Comparison of ENCODE assay signal across 1 cellular context in the genomic region with DNA sequence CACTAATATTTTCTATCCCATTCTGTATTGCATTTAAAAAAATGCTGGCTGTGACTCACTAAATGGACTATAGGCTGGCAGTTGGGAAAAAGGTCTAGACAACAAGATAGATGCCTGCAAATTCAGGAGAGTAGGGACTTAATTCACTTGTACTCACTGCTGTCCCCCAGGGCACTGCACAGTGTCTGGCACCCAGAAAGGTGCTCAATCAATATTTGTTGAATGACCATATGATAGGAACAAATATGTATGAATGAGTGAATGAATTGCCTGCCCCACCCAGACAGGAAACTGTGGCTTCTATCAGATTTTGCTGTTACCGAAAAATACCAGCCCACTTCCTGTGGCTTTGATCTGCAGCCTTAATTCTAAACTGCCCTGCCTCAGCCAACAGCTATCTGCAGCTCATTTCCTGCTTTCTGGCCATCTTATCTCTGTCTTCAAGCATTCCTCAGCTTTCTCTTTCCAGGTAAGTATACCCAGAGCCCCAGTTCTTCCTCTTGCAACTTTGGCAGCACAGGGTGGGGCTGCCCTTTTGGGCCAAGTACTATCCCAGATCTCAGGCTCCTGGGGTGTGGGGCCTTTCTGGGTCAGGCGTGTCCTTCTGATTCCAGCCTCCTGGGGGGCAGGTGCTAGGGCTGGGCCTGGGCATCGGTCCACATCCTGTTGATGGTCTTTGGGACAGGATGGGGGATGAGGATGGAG.
TF ChIP-seq lines count a peak whose summit lies in the region.

No MANE protein-coding gene starts in this region.

TF ChIP-seq in HepG2, 621 proteins besides CTCF, POLR2A, EP300 and RAD21 (continues in another document):
- TF ChIP-seq, protein P1, sequence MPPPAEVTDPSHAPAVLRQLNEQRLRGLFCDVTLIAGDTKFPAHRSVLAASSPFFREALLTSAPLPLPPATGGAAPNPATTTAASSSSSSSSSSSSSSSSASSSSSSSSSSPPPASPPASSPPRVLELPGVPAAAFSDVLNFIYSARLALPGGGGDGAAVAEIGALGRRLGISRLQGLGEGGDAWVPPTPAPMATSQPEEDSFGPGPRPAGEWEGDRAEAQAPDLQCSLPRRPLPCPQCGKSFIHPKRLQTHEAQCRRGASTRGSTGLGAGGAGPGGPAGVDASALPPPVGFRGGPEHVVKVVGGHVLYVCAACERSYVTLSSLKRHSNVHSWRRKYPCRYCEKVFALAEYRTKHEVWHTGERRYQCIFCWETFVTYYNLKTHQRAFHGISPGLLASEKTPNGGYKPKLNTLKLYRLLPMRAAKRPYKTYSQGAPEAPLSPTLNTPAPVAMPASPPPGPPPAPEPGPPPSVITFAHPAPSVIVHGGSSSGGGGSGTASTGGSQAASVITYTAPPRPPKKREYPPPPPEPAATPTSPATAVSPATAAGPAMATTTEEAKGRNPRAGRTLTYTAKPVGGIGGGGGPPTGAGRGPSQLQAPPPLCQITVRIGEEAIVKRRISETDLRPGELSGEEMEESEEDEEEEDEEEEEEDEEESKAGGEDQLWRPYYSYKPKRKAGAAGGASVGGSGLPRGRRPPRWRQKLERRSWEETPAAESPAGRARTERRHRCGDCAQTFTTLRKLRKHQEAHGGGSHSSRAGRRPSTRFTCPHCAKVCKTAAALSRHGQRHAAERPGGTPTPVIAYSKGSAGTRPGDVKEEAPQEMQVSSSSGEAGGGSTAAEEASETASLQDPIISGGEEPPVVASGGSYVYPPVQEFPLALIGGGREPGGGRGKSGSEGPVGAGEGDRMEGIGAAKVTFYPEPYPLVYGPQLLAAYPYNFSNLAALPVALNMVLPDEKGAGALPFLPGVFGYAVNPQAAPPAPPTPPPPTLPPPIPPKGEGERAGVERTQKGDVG (CRISPR knock-in tag; IDR thresholded peaks at IDR 0.05; ENCODE audit: borderline replicate concordance): no peak
- TF ChIP-seq RARA (CRISPR knock-in tag; IDR thresholded peaks at IDR 0.05): peak; percentile 65; the same call in 1 of the 2 replicates
- no peak for TF ChIP-seq ZNF263 (CRISPR knock-in tag; IDR thresholded peaks at IDR 0.05)
- TF ChIP-seq RXRB (CRISPR knock-in tag; IDR thresholded peaks at IDR 0.05; ENCODE audit: borderline replicate concordance): peak; percentile 57; the same call in 1 of the 2 replicates
- peak; percentile 56 for TF ChIP-seq CREM (IDR thresholded peaks at IDR 0.05)
- no peak for TF ChIP-seq CREM (CRISPR knock-in tag; IDR thresholded peaks at IDR 0.05)
- peak; percentile 44 for TF ChIP-seq FOSL2 (CRISPR knock-in tag; IDR thresholded peaks at IDR 0.05)
- TF ChIP-seq MED8 (CRISPR knock-in tag; IDR thresholded peaks at IDR 0.05; ENCODE audit: insufficient replicate concordance): peak; percentile 38
- TF ChIP-seq, protein P2, sequence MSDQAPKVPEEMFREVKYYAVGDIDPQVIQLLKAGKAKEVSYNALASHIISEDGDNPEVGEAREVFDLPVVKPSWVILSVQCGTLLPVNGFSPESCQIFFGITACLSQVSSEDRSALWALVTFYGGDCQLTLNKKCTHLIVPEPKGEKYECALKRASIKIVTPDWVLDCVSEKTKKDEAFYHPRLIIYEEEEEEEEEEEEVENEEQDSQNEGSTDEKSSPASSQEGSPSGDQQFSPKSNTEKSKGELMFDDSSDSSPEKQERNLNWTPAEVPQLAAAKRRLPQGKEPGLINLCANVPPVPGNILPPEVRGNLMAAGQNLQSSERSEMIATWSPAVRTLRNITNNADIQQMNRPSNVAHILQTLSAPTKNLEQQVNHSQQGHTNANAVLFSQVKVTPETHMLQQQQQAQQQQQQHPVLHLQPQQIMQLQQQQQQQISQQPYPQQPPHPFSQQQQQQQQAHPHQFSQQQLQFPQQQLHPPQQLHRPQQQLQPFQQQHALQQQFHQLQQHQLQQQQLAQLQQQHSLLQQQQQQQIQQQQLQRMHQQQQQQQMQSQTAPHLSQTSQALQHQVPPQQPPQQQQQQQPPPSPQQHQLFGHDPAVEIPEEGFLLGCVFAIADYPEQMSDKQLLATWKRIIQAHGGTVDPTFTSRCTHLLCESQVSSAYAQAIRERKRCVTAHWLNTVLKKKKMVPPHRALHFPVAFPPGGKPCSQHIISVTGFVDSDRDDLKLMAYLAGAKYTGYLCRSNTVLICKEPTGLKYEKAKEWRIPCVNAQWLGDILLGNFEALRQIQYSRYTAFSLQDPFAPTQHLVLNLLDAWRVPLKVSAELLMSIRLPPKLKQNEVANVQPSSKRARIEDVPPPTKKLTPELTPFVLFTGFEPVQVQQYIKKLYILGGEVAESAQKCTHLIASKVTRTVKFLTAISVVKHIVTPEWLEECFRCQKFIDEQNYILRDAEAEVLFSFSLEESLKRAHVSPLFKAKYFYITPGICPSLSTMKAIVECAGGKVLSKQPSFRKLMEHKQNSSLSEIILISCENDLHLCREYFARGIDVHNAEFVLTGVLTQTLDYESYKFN (CRISPR knock-in tag; conservative IDR thresholded peaks at IDR 0.05): peak; percentile 43; the same call in 1 of the 2 replicates
- TF ChIP-seq, protein P3, sequence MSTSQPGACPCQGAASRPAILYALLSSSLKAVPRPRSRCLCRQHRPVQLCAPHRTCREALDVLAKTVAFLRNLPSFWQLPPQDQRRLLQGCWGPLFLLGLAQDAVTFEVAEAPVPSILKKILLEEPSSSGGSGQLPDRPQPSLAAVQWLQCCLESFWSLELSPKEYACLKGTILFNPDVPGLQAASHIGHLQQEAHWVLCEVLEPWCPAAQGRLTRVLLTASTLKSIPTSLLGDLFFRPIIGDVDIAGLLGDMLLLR (CRISPR knock-in tag; IDR thresholded peaks at IDR 0.05): no peak
- TF ChIP-seq HNRNPL (IDR thresholded peaks at IDR 0.05; ENCODE audit: low read depth, low read length): no peak
- peak; percentile 74; the same call in 1 of the 2 replicates for TF ChIP-seq GATA4 (IDR thresholded peaks at IDR 0.05; ENCODE audit: borderline replicate concordance, low read depth)
- no peak for TF ChIP-seq SRSF4 (IDR thresholded peaks at IDR 0.05; ENCODE audit: low read depth, low read length, poor library complexity, severe bottlenecking)
- TF ChIP-seq, protein P4, sequence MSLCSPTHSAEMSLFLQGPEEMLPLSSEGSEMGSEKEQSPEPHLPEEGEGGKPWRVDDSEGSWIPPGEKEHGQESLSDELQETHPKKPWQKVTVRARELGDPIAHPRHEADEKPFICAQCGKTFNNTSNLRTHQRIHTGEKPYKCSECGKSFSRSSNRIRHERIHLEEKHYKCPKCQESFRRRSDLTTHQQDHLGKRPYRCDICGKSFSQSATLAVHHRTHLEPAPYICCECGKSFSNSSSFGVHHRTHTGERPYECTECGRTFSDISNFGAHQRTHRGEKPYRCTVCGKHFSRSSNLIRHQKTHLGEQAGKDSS (CRISPR knock-in tag; IDR thresholded peaks at IDR 0.05; ENCODE audit: borderline replicate concordance, low read depth): 0 out of 2 replicates have a peak, but pooled peaks have one; percentile 34
- TF ChIP-seq, protein P5, sequence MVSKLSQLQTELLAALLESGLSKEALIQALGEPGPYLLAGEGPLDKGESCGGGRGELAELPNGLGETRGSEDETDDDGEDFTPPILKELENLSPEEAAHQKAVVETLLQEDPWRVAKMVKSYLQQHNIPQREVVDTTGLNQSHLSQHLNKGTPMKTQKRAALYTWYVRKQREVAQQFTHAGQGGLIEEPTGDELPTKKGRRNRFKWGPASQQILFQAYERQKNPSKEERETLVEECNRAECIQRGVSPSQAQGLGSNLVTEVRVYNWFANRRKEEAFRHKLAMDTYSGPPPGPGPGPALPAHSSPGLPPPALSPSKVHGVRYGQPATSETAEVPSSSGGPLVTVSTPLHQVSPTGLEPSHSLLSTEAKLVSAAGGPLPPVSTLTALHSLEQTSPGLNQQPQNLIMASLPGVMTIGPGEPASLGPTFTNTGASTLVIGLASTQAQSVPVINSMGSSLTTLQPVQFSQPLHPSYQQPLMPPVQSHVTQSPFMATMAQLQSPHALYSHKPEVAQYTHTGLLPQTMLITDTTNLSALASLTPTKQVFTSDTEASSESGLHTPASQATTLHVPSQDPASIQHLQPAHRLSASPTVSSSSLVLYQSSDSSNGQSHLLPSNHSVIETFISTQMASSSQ (IDR thresholded peaks at IDR 0.05; ENCODE audit: low read depth): no peak
- TF ChIP-seq, protein P5 (CRISPR knock-in tag; IDR thresholded peaks at IDR 0.05; ENCODE audit: borderline replicate concordance): peak; percentile 28; the same call in 1 of the 2 replicates
- no peak for TF ChIP-seq EED (CRISPR knock-in tag; IDR thresholded peaks at IDR 0.05)
- TF ChIP-seq HHEX (CRISPR knock-in tag; IDR thresholded peaks at IDR 0.05): no peak
- peak; percentile 24; the same call in 1 of the 2 replicates for TF ChIP-seq ZNF772 (CRISPR knock-in tag; IDR thresholded peaks at IDR 0.05)
- TF ChIP-seq MED1 (CRISPR knock-in tag; IDR thresholded peaks at IDR 0.05): peak; percentile 61
- peak; percentile 98 for TF ChIP-seq ETV5 (CRISPR knock-in tag; IDR thresholded peaks at IDR 0.05; ENCODE audit: borderline replicate concordance)
- no peak for TF ChIP-seq HOXA9 (CRISPR knock-in tag; IDR thresholded peaks at IDR 0.05; ENCODE audit: borderline replicate concordance)
- peak; percentile 78 for TF ChIP-seq ZNF792 (CRISPR knock-in tag; IDR thresholded peaks at IDR 0.05)
- TF ChIP-seq SOX5 (CRISPR knock-in tag; IDR thresholded peaks at IDR 0.05; ENCODE audit: borderline replicate concordance): peak; percentile 61; the same call in 1 of the 2 replicates
- peak; percentile 14; the same call in 1 of the 2 replicates for TF ChIP-seq FOXA3 (CRISPR knock-in tag; IDR thresholded peaks at IDR 0.05)
- TF ChIP-seq SP5 (CRISPR knock-in tag; IDR thresholded peaks at IDR 0.05; ENCODE audit: borderline replicate concordance, low read depth): peak; percentile 96
- TF ChIP-seq, protein P6, sequence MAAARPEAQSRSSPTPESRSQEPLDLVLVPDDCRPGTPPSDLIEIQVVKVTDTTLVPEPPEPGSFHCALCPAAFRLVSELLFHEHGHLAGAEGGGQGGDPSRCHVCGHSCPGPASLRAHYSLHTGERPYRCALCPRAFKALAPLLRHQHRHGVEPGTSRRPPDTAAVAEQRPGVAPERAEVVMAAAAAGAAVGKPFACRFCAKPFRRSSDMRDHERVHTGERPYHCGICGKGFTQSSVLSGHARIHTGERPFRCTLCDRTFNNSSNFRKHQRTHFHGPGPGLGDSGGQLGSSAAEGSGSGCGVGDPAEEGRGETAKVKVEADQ (CRISPR knock-in tag; IDR thresholded peaks at IDR 0.05; ENCODE audit: borderline replicate concordance): no peak
- no peak for TF ChIP-seq PHB2 (IDR thresholded peaks at IDR 0.05; ENCODE audit: partially characterized antibody)
- no peak for TF ChIP-seq ISX (CRISPR knock-in tag; conservative IDR thresholded peaks at IDR 0.05)
- TF ChIP-seq BCL6 (CRISPR knock-in tag; IDR thresholded peaks at IDR 0.05): peak; percentile 76
- no peak for TF ChIP-seq GABPA (IDR thresholded peaks at IDR 0.05; ENCODE audit: low read depth, low read length)
- peak; percentile 45 for TF ChIP-seq GABPA (CRISPR knock-in tag; IDR thresholded peaks at IDR 0.05; ENCODE audit: low read depth)
- TF ChIP-seq NFATC3 (CRISPR knock-in tag; IDR thresholded peaks at IDR 0.05): no peak
- TF ChIP-seq, protein P7, sequence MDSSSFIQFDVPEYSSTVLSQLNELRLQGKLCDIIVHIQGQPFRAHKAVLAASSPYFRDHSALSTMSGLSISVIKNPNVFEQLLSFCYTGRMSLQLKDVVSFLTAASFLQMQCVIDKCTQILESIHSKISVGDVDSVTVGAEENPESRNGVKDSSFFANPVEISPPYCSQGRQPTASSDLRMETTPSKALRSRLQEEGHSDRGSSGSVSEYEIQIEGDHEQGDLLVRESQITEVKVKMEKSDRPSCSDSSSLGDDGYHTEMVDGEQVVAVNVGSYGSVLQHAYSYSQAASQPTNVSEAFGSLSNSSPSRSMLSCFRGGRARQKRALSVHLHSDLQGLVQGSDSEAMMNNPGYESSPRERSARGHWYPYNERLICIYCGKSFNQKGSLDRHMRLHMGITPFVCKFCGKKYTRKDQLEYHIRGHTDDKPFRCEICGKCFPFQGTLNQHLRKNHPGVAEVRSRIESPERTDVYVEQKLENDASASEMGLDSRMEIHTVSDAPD (CRISPR knock-in tag; IDR thresholded peaks at IDR 0.05): no peak; the same call in 1 of the 2 replicates
- peak; percentile 59 for TF ChIP-seq SAP130 (CRISPR knock-in tag; IDR thresholded peaks at IDR 0.05; ENCODE audit: low read depth)
- peak; percentile 70; the same call in 1 of the 2 replicates for TF ChIP-seq TBX2 (CRISPR knock-in tag; IDR thresholded peaks at IDR 0.05; ENCODE audit: borderline replicate concordance)
- 0 out of 2 replicates have a peak, but pooled peaks have one; percentile 12 for TF ChIP-seq ZNF12 (CRISPR knock-in tag; IDR thresholded peaks at IDR 0.05)
- peak; percentile 58 for TF ChIP-seq HDAC2 (CRISPR knock-in tag; IDR thresholded peaks at IDR 0.05)
- no peak for TF ChIP-seq FOXP1 (IDR thresholded peaks at IDR 0.05)
- peak; percentile 30; the same call in 1 of the 2 replicates for TF ChIP-seq FOXP1 (CRISPR knock-in tag; IDR thresholded peaks at IDR 0.05)
- TF ChIP-seq GATAD2A (CRISPR knock-in tag; IDR thresholded peaks at IDR 0.05): peak; percentile 17; the same call in 1 of the 2 replicates
- peak; percentile 83 for TF ChIP-seq ZNF24 (IDR thresholded peaks at IDR 0.05)
- TF ChIP-seq SALL2 (CRISPR knock-in tag; IDR thresholded peaks at IDR 0.05): no peak
- TF ChIP-seq MIXL1 (CRISPR knock-in tag; IDR thresholded peaks at IDR 0.05): no peak
- TF ChIP-seq CBFB (CRISPR knock-in tag; IDR thresholded peaks at IDR 0.05): peak; percentile 67; the same call in 1 of the 2 replicates
